In the genomic region with DNA sequence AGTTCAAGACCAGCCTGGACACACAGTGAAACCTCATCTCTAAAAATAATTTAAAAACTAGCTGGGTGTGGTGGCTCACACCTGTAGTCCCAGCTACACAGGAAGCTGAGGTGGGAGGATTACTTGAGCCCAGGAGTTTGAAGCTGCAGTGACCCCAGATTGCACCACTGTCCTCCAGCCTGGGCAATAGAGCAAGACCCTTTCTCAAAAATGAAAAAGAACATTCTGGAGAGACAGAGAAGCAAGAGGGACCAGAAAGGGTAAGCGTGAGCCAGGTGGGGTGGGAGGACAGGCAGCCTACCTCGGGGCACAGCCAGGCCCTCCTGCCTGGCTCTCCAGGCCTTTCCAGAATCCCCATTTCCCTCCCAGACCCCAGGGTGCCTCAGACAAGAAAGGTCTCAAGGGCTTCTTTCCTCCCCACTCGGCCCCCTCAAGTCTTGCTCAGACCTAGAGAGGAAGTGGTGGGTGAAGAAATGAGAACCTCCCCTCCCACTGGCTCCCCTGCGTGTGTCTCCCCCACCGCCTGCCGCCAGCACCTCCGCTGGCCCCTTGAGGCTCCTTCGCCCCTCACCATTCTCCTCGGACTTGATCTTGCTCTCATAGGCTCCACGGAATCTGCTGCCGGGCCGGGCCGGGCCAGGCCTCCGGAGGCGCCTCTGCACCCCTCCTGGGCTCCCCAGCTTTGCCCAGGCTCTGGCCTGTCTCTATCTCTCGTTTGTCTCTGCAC, we compare ENCODE assay signal across 10 cellular contexts. TPM values are rescaled to one million over a fixed set of nuclear protein-coding genes. Genes with fewer than 3 reads are reported as not detected.
DNase-seq lines count a peak whose midpoint lies in the region; ATAC-seq and TF ChIP-seq lines count a peak whose summit lies in the region.
"Had no signal": no experiment of that assay in that cellular context is flagged by ENCODE, and none has a peak within 500 bp of the region (broad histone marks: within the 10 kb centered on the region; RNA-seq: fewer than 3 reads in every experiment).

No MANE protein-coding gene starts in this region.

- H3K4me3 Mint-ChIP-seq in activated T-helper 17 cell treated with anti-CD3 and anti-CD28 coated beads, Interleukin-2, amount 50 U/mL, for 72 hours, result peak overlapping the region; percentile 95

- no peaks in the 10 kb centered on the region for H3K27me3 Mint-ChIP-seq in activated T-helper 17 cell treated with anti-CD3 and anti-CD28 coated beads, Interleukin-2, amount 50 U/mL, for 72 hours

- H3K4me1 ChIP-seq in breast epithelium, result no peaks in the 10 kb centered on the region
- no peaks in the 10 kb centered on the region for H3K4me1 ChIP-seq in mammary epithelial cell (ENCODE audit: insufficient read depth, low read length)
- H3K4me1 ChIP-seq in Karpas-422 (ENCODE audit: low read length), result peaks cover 6% of the 10 kb centered on the region
- no peaks in the 10 kb centered on the region for H3K4me1 ChIP-seq in muscle layer of duodenum (ENCODE audit: control insufficient read depth in 1 of 2, insufficient read depth in 2 of 2, low read length in 2 of 2)

- in situ Hi-C loops in mammary epithelial cell (cut with MboI; ENCODE audit: low sequenced_read_pairs in 2 of 2), result no loop called here

- H3K4me2 ChIP-seq in mammary epithelial cell (ENCODE audit: insufficient read depth, low read depth, low read length) (no peak overlapping the region), Karpas-422 (ENCODE audit: low read depth, low read length, poor library complexity, severe bottlenecking) (peak overlapping the region; percentile 26)

- H3K36me3 Mint-ChIP-seq in activated T-helper 17 cell treated with anti-CD3 and anti-CD28 coated beads, Interleukin-2, amount 50 U/mL, for 72 hours (ENCODE audit: low read depth), result peaks cover 57% of the 10 kb centered on the region

- no peak for TF ChIP-seq POLR2A in breast epithelium (IDR thresholded peaks at IDR 0.05)

- no peaks in the 10 kb centered on the region for H3K36me3 ChIP-seq in breast epithelium
- no peaks in the 10 kb centered on the region for H3K36me3 ChIP-seq in mammary epithelial cell (ENCODE audit: insufficient read depth, low read length)
- H3K36me3 ChIP-seq in Karpas-422 (ENCODE audit: insufficient read depth, low read length), result no peaks in the 10 kb centered on the region
- H3K36me3 ChIP-seq in muscle layer of duodenum (ENCODE audit: control insufficient read depth in 1 of 2, insufficient read depth in 2 of 2, low read length in 2 of 2), result no peaks in the 10 kb centered on the region

- no peaks in the 10 kb centered on the region for H3K9me3 ChIP-seq in breast epithelium
- no peaks in the 10 kb centered on the region for H3K9me3 ChIP-seq in mammary epithelial cell (replicated peaks; ENCODE audit: insufficient read depth, low read length)
- H3K9me3 ChIP-seq in Karpas-422 (ENCODE audit: low read length), result no peaks in the 10 kb centered on the region
- H3K9me3 ChIP-seq in muscle layer of duodenum (ENCODE audit: control insufficient read depth in 1 of 2, low read length in 2 of 2), result no peaks in the 10 kb centered on the region

- ATAC-seq in activated T-helper 17 cell treated with anti-CD3 and anti-CD28 coated beads, Interleukin-2, amount 50 U/mL, for 72 hours (replicated peaks), result peak; percentile 61

- H3K4me3 ChIP-seq in breast epithelium (peak overlapping the region; percentile 30 to 45 (median 37)), mammary epithelial cell (replicated peaks in 1 of 3; ENCODE audit: insufficient read depth in 1 of 3, low read depth in 2 of 3, low read length in 3 of 3) (no peak overlapping the region), Karpas-422 (ENCODE audit: low read length) (peak overlapping the region; percentile 47; the same call in 1 of the 2 replicates), muscle layer of duodenum (ENCODE audit: low read depth in 1 of 2, low read length in 2 of 2) (peak overlapping the region; percentile 42 to 56)
- H3K4me3 ChIP-seq: SK-N-MC had no signal

- peaks cover 26% of the 10 kb centered on the region for H3K4me1 Mint-ChIP-seq in activated T-helper 17 cell treated with anti-CD3 and anti-CD28 coated beads, Interleukin-2, amount 50 U/mL, for 72 hours

- DNase-seq in breast epithelium (ENCODE audit: low spot score in 2 of 2) (no peak), mammary epithelial cell (no peak), Karpas-422 (no peak), NCI-H2029 (lab: John Stamatoyannopoulos, UW) (no peak), 8988T (no peak), NCI-H2107 (lab: John Stamatoyannopoulos, UW) (no peak)

- no TSS peak for BruUV-seq in mammary epithelial cell (replicated peaks; lab: Mats Ljungman, UMichigan)

- H4K20me1 ChIP-seq in mammary epithelial cell (ENCODE audit: insufficient read depth, low read length) (no peaks in the 10 kb centered on the region), Karpas-422 (ENCODE audit: insufficient read depth, low read depth, low read length) (no peaks in the 10 kb centered on the region)

- dilution Hi-C loops in mammary epithelial cell (cut with HindIII; ENCODE audit: low sequenced_read_pairs), result no loop called here

- no peaks in the 10 kb centered on the region for H3K9me2 ChIP-seq in Karpas-422 (replicated peaks; ENCODE audit: insufficient read depth, low read length)

- H3K27ac Mint-ChIP-seq in activated T-helper 17 cell treated with anti-CD3 and anti-CD28 coated beads, Interleukin-2, amount 50 U/mL, for 72 hours, result peak overlapping the region; percentile 100

- intact Hi-C loops in breast epithelium (cut with DNase I; ENCODE audit: low total_unique reads) (no loop called here), mammary epithelial cell (cut with micrococcal nuclease) (no loop called here)

- no peaks in the 10 kb centered on the region for H3K27me3 ChIP-seq in breast epithelium
- H3K27me3 ChIP-seq in mammary epithelial cell (ENCODE audit: insufficient read depth, low read length), result no peaks in the 10 kb centered on the region
- no peaks in the 10 kb centered on the region for H3K27me3 ChIP-seq in Karpas-422 (ENCODE audit: low read length)
- H3K27me3 ChIP-seq in muscle layer of duodenum (ENCODE audit: low read depth, low read length), result no peaks in the 10 kb centered on the region

- H3K9ac ChIP-seq in mammary epithelial cell (ENCODE audit: insufficient read depth, low read length) (no peak overlapping the region), Karpas-422 (ENCODE audit: low read length) (peak overlapping the region; percentile 57)

- CTCF ChIA-PET in mammary epithelial cell (lab: Charles Lee; ENCODE audit: low non-redundant PET), result no interaction called here

- H3K79me2 ChIP-seq in mammary epithelial cell (ENCODE audit: insufficient read depth, low read length) (no peaks in the 10 kb centered on the region), Karpas-422 (ENCODE audit: low read length) (no peaks in the 10 kb centered on the region)

- H3K27ac ChIP-seq in breast epithelium (peak overlapping the region; percentile 12 to 21), mammary epithelial cell (ENCODE audit: insufficient read depth, low read depth, low read length) (no peak overlapping the region), Karpas-422 (ENCODE audit: low read length) (no peak overlapping the region), muscle layer of duodenum (ENCODE audit: low read length) (peak overlapping the region; percentile 31)
- H3K27ac ChIP-seq: SK-N-MC had no signal

- no CpG with 5 or more reads among the region's 16 CpGs for WGBS in mammary epithelial cell (ENCODE audit: low coverage, missing lambda C conversion rate)

- H2AFZ ChIP-seq in mammary epithelial cell (ENCODE audit: low read depth, low read length) (no peak overlapping the region), Karpas-422 (ENCODE audit: low read length) (peak overlapping the region; percentile 80; the same call in 1 of the 2 replicates)

- TF ChIP-seq CTCF in breast epithelium (IDR thresholded peaks at IDR 0.05) (no peak), mammary epithelial cell (conservative IDR thresholded peaks at IDR 0.05 in 1 of 2, IDR thresholded peaks at IDR 0.05 in 1 of 2; ENCODE audit: extremely low read depth in 1 of 2, insufficient read depth in 1 of 2, low read depth in 1 of 2, low read length in 2 of 2) (no peak)

- no peaks in the 10 kb centered on the region for H3K9me3 Mint-ChIP-seq in activated T-helper 17 cell treated with anti-CD3 and anti-CD28 coated beads, Interleukin-2, amount 50 U/mL, for 72 hours

RNA-seq across cellular contexts. Expression of gene C16orf54, which starts 0.5 kb away (rescaled TPM):
- total RNA-seq in breast epithelium, result 1 to 10 TPM in 2 of 3 donors, under 1 TPM in 1; 0.66 to 2.1 (median 1.8) TPM
- not detected for total RNA-seq in mammary epithelial cell
- not detected for polyA plus RNA-seq in mammary epithelial cell
- polyA minus RNA-seq in mammary epithelial cell, result not detected
- 0.86 and 2.5 TPM in 2 replicates for total RNA-seq in Karpas-422 (2014; rRNA removed; shearing (Covaris generic); ENCODE audit: low replicate concordance)
- 10 to 100 TPM; 15.9 to 23.5 TPM for total RNA-seq in activated T-helper 17 cell treated with anti-CD3 and anti-CD28 coated beads, Interleukin-2, amount 50 U/mL, for 72 hours
- polyA plus RNA-seq: AG04450 had no signal

RNA-seq across cellular contexts. Expression of gene ZG16, which starts 32.8 kb away (rescaled TPM):
- total RNA-seq in breast epithelium, result under 1 TPM in 1 of 3 donors, not detected in 2; 0.33 TPM
- not detected for total RNA-seq in mammary epithelial cell
- polyA plus RNA-seq in mammary epithelial cell, result not detected
- polyA minus RNA-seq in mammary epithelial cell, result not detected
- not detected in 2 replicates for total RNA-seq in Karpas-422 (2014; rRNA removed; shearing (Covaris generic); ENCODE audit: low replicate concordance)
- not detected for total RNA-seq in activated T-helper 17 cell treated with anti-CD3 and anti-CD28 coated beads, Interleukin-2, amount 50 U/mL, for 72 hours
- polyA plus RNA-seq: AG04450 had no signal

RNA-seq across cellular contexts. Expression of gene KIF22, which starts 45.3 kb away (rescaled TPM):
- 10 to 100 TPM; 16.3 to 50.2 (median 22.3) TPM for total RNA-seq in breast epithelium
- total RNA-seq in mammary epithelial cell, result 10 to 100 TPM; 20.2 to 55.0 TPM
- 61.0 TPM for polyA plus RNA-seq in mammary epithelial cell
- 90.3 TPM for polyA minus RNA-seq in mammary epithelial cell
- total RNA-seq in Karpas-422 (2014; rRNA removed; shearing (Covaris generic); ENCODE audit: low replicate concordance), result 75.4 and 105 TPM in 2 replicates
- total RNA-seq in activated T-helper 17 cell treated with anti-CD3 and anti-CD28 coated beads, Interleukin-2, amount 50 U/mL, for 72 hours, result 100 to 1,000 TPM; 122 to 139 TPM

Comparison
In these comparisons a context has a peak if more than half of its experiments do, and no peak if none do; other contexts are left out.
1. H3K27ac ChIP-seq: peak in breast epithelium (2 of 2) and muscle layer of duodenum (single experiment); none in mammary epithelial cell (single experiment) and Karpas-422 (single experiment).
2. H3K4me3 ChIP-seq: peak in breast epithelium (3 of 3), Karpas-422 (single experiment) and muscle layer of duodenum (2 of 2); none in mammary epithelial cell (0 of 3).